30 cellular contexts compared by ENCODE assay signal in genomic region chr2:126717928-126718327, GRCh38.
"Had no signal": no experiment of that assay in that cellular context is flagged by ENCODE, and none has a peak within 500 bp of the region (broad histone marks: within the 10 kb centered on the region; RNA-seq: fewer than 3 reads in every experiment).

No MANE protein-coding gene starts in this region.

- H3K36me3 Mint-ChIP-seq: immature natural killer cell; memory B cell; natural killer cell treated with Interleukin-12 subunit alpha and Interleukin-12 subunit beta and Interleukin-15 and Interleukin-18, amount 100 ng/mL, for 72 hours had no signal

- H3K4me1 Mint-ChIP-seq: immature natural killer cell, memory B cell had no signal

- H3K4me1 ChIP-seq: foreskin keratinocyte, suprapubic skin, transverse colon, uterus had no signal

- H3K4me3 ChIP-seq: gastroesophageal sphincter, heart right ventricle, lower lobe of right lung, ovary, smooth muscle cell, suprapubic skin, transverse colon, upper lobe of right lung, uterus had no signal

- H3K36me3 ChIP-seq: gastroesophageal sphincter, heart right ventricle, lower lobe of right lung, ovary, suprapubic skin, transverse colon, upper lobe of right lung, uterus had no signal

- H3K27me3 ChIP-seq: foreskin keratinocyte, gastroesophageal sphincter, heart right ventricle, ovary, suprapubic skin, transverse colon, upper lobe of right lung, uterus had no signal

- ATAC-seq: effector memory CD8-positive, alpha-beta T cell; esophagus mucosa; foreskin keratinocyte; gastroesophageal sphincter; heart right ventricle; left ventricle myocardium superior; lower lobe of right lung; natural killer cell treated with Interleukin-12 subunit alpha and Interleukin-12 subunit beta and Interleukin-15 and Interleukin-18, amount 100 ng/mL, for 72 hours; sciatic nerve; stimulated activated naive CD8-positive, alpha-beta T cell treated with anti-CD3 and anti-CD28 coated beads, Interleukin-15, amount 100 ng/mL, for 72 hours; upper lobe of right lung had no signal

- FAIRE-seq: keratinocyte had no signal

- H3K27ac ChIP-seq: epithelial cell of prostate, foreskin keratinocyte, gastroesophageal sphincter, heart right ventricle, lower lobe of right lung, ovary, suprapubic skin, transverse colon, upper lobe of right lung, uterus had no signal

- H3K9me3 ChIP-seq: gastroesophageal sphincter, heart right ventricle, lower lobe of right lung, ovary, suprapubic skin, transverse colon, upper lobe of right lung, uterus had no signal

- H3K4me3 Mint-ChIP-seq: effector memory CD8-positive, alpha-beta T cell; immature natural killer cell; memory B cell; natural killer cell treated with Interleukin-12 subunit alpha and Interleukin-12 subunit beta and Interleukin-15 and Interleukin-18, amount 100 ng/mL, for 72 hours; stimulated activated naive CD8-positive, alpha-beta T cell treated with anti-CD3 and anti-CD28 coated beads, Interleukin-15, amount 100 ng/mL, for 72 hours had no signal

- DNase-seq: cerebellar nuclear complex; cortex of kidney; effector memory CD8-positive, alpha-beta T cell; foreskin keratinocyte; heart right ventricle; hippocampal formation; immature natural killer cell; left ventricle myocardium superior; lower lobe of right lung; naive B cell; nucleus accumbens; ovary; stimulated activated CD4-positive, alpha-beta T cell treated with anti-CD3 and anti-CD28 coated beads, Interleukin-12 subunit alpha, Interleukin-12 subunit beta, amount 100 ng/mL, for 4 hours; stimulated activated CD4-positive, alpha-beta T cell treated with anti-CD3 and anti-CD28 coated beads, Interleukin-1b, Interleukin-23, amount 100 ng/mL, for 48 hours; stimulated activated CD4-positive, alpha-beta T cell treated with anti-CD3 and anti-CD28 coated beads, Interleukin-4, amount 100 ng/mL, for 1 hour; stimulated activated CD8-positive, alpha-beta memory T cell treated with anti-CD3 and anti-CD28 coated beads, Interleukin-4, amount 100 ng/mL, for 48 hours; stimulated activated naive CD4-positive, alpha-beta T cell; stimulated activated naive CD8-positive, alpha-beta T cell treated with anti-CD3 and anti-CD28 coated beads, Interleukin-15, amount 100 ng/mL, for 72 hours; transverse colon; upper lobe of right lung; uterus had no signal

- H3K9me3 Mint-ChIP-seq: effector memory CD8-positive, alpha-beta T cell; immature natural killer cell; memory B cell; naive B cell; natural killer cell treated with Interleukin-12 subunit alpha and Interleukin-12 subunit beta and Interleukin-15 and Interleukin-18, amount 100 ng/mL, for 72 hours had no signal

- H3K27me3 Mint-ChIP-seq: natural killer cell treated with Interleukin-12 subunit alpha and Interleukin-12 subunit beta and Interleukin-15 and Interleukin-18, amount 100 ng/mL, for 72 hours; stimulated activated naive CD8-positive, alpha-beta T cell treated with anti-CD3 and anti-CD28 coated beads, Interleukin-15, amount 100 ng/mL, for 72 hours had no signal

- H3K27ac Mint-ChIP-seq: effector memory CD8-positive, alpha-beta T cell; immature natural killer cell; memory B cell; naive B cell; natural killer cell treated with Interleukin-12 subunit alpha and Interleukin-12 subunit beta and Interleukin-15 and Interleukin-18, amount 100 ng/mL, for 72 hours had no signal
